13 cellular contexts compared by ENCODE assay signal in the genomic region with DNA sequence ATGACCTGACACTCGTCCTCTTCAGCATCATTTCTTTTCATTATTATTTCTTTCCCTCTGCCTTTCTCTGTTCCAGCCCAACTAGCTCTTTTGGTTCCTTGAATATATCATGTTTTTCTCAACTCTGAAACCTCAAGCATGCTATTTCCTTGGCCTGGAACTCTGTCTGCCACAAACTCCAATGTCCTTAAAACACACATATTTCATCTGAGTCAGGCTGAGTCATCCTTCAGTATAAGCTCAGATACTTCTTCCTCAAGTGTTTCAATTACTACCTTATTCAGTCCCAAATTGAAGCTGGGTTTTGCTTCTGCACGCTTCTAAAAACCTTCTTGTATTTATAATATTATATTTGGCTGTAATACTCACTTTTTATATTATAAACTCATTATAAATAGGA.
DNase-seq lines count a peak whose midpoint lies in the region.
"Had no signal": no experiment of that assay in that cellular context is flagged by ENCODE, and none has a peak within 500 bp of the region (broad histone marks: within the 10 kb centered on the region; RNA-seq: fewer than 3 reads in every experiment).

No MANE protein-coding gene starts in this region.

- DNase-seq in A172 (ENCODE audit: low spot score) (peak; percentile 83), HPDE6-E6E7 (ENCODE audit: extremely low spot score) (peak; percentile 13), amniotic stem cell (lab: John Stamatoyannopoulos, UW) (peak; percentile 34), inferior parietal cortex (ENCODE audit: extremely low spot score) (peak; percentile 17), T1000 (lab: John Stamatoyannopoulos, UW) (no peak), NCI-H2227 (lab: John Stamatoyannopoulos, UW; ENCODE audit: unreplicated experiment) (no peak), NCI-H1417 treated with DMSO at 0.1 percent for 48 hours (lab: John Stamatoyannopoulos, UW) (no peak)
- no peak for DNase-seq in stimulated activated CD8-positive, alpha-beta memory T cell treated with anti-CD3 and anti-CD28 coated beads, Interleukin-4, amount 100 ng/mL, for 48 hours
- DNase-seq: activated CD8-positive, alpha-beta memory T cell treated with anti-CD3 and anti-CD28 coated beads, Interleukin-2, amount 50 U/mL, for 48 hours; colonic mucosa; left cardiac atrium; sigmoid colon; stimulated activated naive CD4-positive, alpha-beta T cell had no signal

Comparison
In these comparisons a context has a peak if more than half of its experiments do, and no peak if none do; other contexts are left out.
1. DNase-seq: peak in A172 (single experiment), HPDE6-E6E7 (single experiment), amniotic stem cell (single experiment) and inferior parietal cortex (single experiment); none in stimulated activated CD8-positive, alpha-beta memory T cell treated with anti-CD3 and anti-CD28 coated beads, Interleukin-4, amount 100 ng/mL, for 48 hours (single experiment), T1000 (single experiment), NCI-H2227 (single experiment) and NCI-H1417 treated with DMSO at 0.1 percent for 48 hours (single experiment).